1 cellular context compared by ENCODE assay signal in genomic region chr16:72928089-72928981, GRCh38.
TF ChIP-seq lines count a peak whose summit lies in the region.

No MANE protein-coding gene starts in this region.

TF ChIP-seq in WTC11, 78 proteins besides CTCF, POLR2A, EP300 and RAD21 (continued from another document):
- TF ChIP-seq ARID4B (CRISPR knock-in tag; IDR thresholded peaks at IDR 0.05; ENCODE audit: borderline replicate concordance) (no peak), ZNF121 (CRISPR knock-in tag; IDR thresholded peaks at IDR 0.05) (0 out of 2 replicates have a peak, but pooled peaks have one; percentile 9)
